In the genomic region with DNA sequence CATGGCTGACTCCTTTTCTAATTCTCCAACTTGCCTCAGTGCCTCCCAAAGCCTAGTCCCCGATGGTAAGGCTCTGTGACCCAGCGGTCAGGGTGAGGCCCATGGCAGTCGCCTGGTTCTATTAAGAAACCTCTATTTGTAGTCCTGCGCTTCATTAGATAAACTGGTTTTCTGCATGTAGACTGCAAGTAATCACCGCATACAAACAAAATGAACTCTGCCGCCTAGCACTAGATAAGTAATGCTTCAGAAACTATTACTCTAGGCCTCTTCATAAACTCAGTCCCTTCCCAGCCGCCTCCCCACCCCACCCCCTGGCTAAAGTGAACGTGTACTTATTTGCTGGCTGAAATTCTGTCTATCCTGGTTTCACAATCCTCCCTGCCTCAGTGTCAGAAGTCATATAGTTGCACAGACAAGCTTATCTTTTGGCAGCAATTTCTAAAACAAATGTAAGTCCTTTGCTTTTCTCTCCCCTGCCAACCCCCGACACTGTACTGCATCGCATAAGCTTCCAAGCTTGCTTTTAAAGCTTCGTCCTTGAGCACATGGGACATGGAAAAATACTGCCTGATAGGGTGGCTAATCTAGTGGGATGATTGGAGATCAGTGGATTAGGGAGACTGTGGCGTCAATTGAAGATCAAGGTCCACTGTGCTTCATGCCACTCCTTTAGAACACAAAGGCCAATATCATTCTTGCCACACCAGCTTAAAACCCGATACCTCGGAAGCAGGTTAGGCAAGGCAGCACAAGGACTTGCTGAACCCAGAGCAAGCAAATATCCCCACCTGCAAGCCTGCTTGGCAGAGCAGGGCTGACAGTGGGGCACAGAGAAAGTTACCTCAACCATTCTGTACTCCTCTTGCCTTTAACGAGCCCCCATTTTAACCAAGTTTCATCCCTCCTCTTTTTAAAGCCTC, we compare ENCODE assay signal across 10 cellular contexts.
DNase-seq lines count a peak whose midpoint lies in the region; ATAC-seq, FAIRE-seq and TF ChIP-seq lines count a peak whose summit lies in the region.
"Had no signal": no experiment of that assay in that cellular context is flagged by ENCODE, and none has a peak within 500 bp of the region (broad histone marks: within the 10 kb centered on the region; RNA-seq: fewer than 3 reads in every experiment).

No MANE protein-coding gene starts in this region.

- H3K4me1 ChIP-seq in K562 (replicated peaks in 1 of 2; ENCODE audit: control insufficient read depth in 2 of 2, insufficient read depth in 2 of 2, low read length in 2 of 2) (peaks cover 27 to 30% of the 10 kb centered on the region in 2 experiments), kidney (ENCODE audit: control insufficient read depth in 1 of 2, insufficient read depth in 1 of 2, low read depth in 1 of 2, low read length in 2 of 2) (peaks cover 7 to 16% of the 10 kb centered on the region in 2 donors)

- H3K27ac ChIP-seq in K562 (ENCODE audit: extremely low read depth, low read depth, low read length) (peak overlapping the region; percentile 50), kidney (ENCODE audit: low read depth in 2 of 2, low read length in 2 of 2) (peak overlapping the region in 1 of 2 donors; percentile 23)

- in situ Hi-C loops in K562 (cut with MboI), result no loop called here

- TF ChIP-seq CTCF in K562 (IDR thresholded peaks at IDR 0.05 in 2 of 3, conservative IDR thresholded peaks at IDR 0.05 in 1 of 3; ENCODE audit: insufficient read depth in 2 of 3, low read depth in 1 of 3, low read length in 3 of 3), result no peak
- no peak for TF ChIP-seq CTCF in kidney (IDR thresholded peaks at IDR 0.05; ENCODE audit: borderline replicate concordance, extremely low read depth, insufficient read depth)
- TF ChIP-seq CTCF in chondrocyte (IDR thresholded peaks at IDR 0.05), result no peak

- peak overlapping the region; percentile 92 for H2AFZ ChIP-seq in K562 (ENCODE audit: low read depth, low read length)

- no peak for TF ChIP-seq POLR2A in K562 (conservative IDR thresholded peaks at IDR 0.05)
- TF ChIP-seq POLR2A in GM18505 (IDR thresholded peaks at IDR 0.05; ENCODE audit: borderline replicate concordance, extremely low read depth, insufficient read depth, insufficient read length), result no peak

- no peak for TF ChIP-seq RAD21 in K562 (CRISPR knock-in tag; conservative IDR thresholded peaks at IDR 0.05 in 1 of 2, IDR thresholded peaks at IDR 0.05 in 1 of 2)

- no peaks in the 10 kb centered on the region for H4K20me1 ChIP-seq in K562 (replicated peaks; ENCODE audit: control insufficient read depth, insufficient read depth, low read length)

- peak overlapping the region; percentile 47 for H3K4me2 ChIP-seq in K562 (ENCODE audit: insufficient read depth, low read length)

- no peaks in the 10 kb centered on the region for H3K79me2 ChIP-seq in K562 (ENCODE audit: control insufficient read depth, insufficient read depth, low read length)

- no peaks in the 10 kb centered on the region for H3K9me1 ChIP-seq in K562 (ENCODE audit: control insufficient read depth, insufficient read depth, low read length)

- CTCF ChIA-PET in K562 (lab: Yijun Ruan, JAX; ENCODE audit: low intra/inter-chr PET ratio), result no interaction called here

- H3K9me3 ChIP-seq in K562 (replicated peaks; ENCODE audit: control insufficient read depth, insufficient read depth, low read depth, low read length) (no peaks in the 10 kb centered on the region), kidney (ENCODE audit: control insufficient read depth in 1 of 2, low read length in 2 of 2) (no peaks in the 10 kb centered on the region)

- no peaks in the 10 kb centered on the region for H3K9me3 Mint-ChIP-seq in stimulated activated memory B cell treated with anti-CD40 and anti-IgM and Interleukin-4, amounts not matched to agents 10 μg/mL and 1 μg/mL and 100 μg/mL, for 72 hours
- peaks cover 4% of the 10 kb centered on the region for H3K9me3 Mint-ChIP-seq in chondrocyte (ENCODE audit: low read depth)

- H3K36me3 ChIP-seq in K562 (ENCODE audit: control insufficient read depth, insufficient read depth, low read length) (no peaks in the 10 kb centered on the region), kidney (ENCODE audit: control insufficient read depth in 1 of 2, insufficient read depth in 2 of 2, low read length in 2 of 2) (no peaks in the 10 kb centered on the region)

- 44% methylated on average over 15 of the region's 15 CpGs for WGBS in K562 (ENCODE audit: insufficient coverage, low coverage, missing lambda C conversion rate)

- no peaks in the 10 kb centered on the region for H3K27me3 Mint-ChIP-seq in stimulated activated memory B cell treated with anti-CD40 and anti-IgM and Interleukin-4, amounts not matched to agents 10 μg/mL and 1 μg/mL and 100 μg/mL, for 72 hours
- no peaks in the 10 kb centered on the region for H3K27me3 Mint-ChIP-seq in chondrocyte (ENCODE audit: low read depth)

- no peaks in the 10 kb centered on the region for H3K27me3 ChIP-seq in K562 (ENCODE audit: control insufficient read depth in 2 of 2, insufficient read depth in 2 of 2, low read length in 2 of 2)

- ATAC-seq in K562, result peak; percentile 26
- ATAC-seq in stimulated activated memory B cell treated with anti-CD40 and anti-IgM and Interleukin-4, amounts not matched to agents 10 μg/mL and 1 μg/mL and 100 μg/mL, for 72 hours, result no peak
- ATAC-seq in GM18505 (IDR thresholded peaks at IDR 0.05; ENCODE audit: unreplicated experiment), result no peak
- ATAC-seq in GM18498 (IDR thresholded peaks at IDR 0.05; ENCODE audit: unreplicated experiment), result no peak

- FAIRE-seq in K562 (lab: Jason Lieb, UNC), result no peak
- FAIRE-seq in kidney (lab: Jason Lieb, UNC), result no peak

- peak overlapping the region; percentile 87 for H3K27ac Mint-ChIP-seq in stimulated activated memory B cell treated with anti-CD40 and anti-IgM and Interleukin-4, amounts not matched to agents 10 μg/mL and 1 μg/mL and 100 μg/mL, for 72 hours
- H3K27ac Mint-ChIP-seq in chondrocyte (ENCODE audit: unreplicated experiment), result no peak overlapping the region

- TF ChIP-seq EP300 in K562 (IDR thresholded peaks at IDR 0.05; ENCODE audit: low read length), result no peak

- peak; percentile 19 for DNase-seq in HT-29 (ENCODE audit: low spot score)
- DNase-seq in K562 (ENCODE audit: extremely low read depth in 1 of 4, low spot score in 3 of 4), result peak in 2 of 4 experiments; percentile 45 to 54
- DNase-seq in kidney, result peak; percentile 83
- no peak for DNase-seq in chondrocyte (ENCODE audit: low spot score)
- no peak for DNase-seq in amniotic stem cell (lab: John Stamatoyannopoulos, UW)
- DNase-seq: head of caudate nucleus, SHP77 had no signal

- no TSS peak for BruUV-seq in K562 (replicated peaks; lab: Mats Ljungman, UMichigan)

- peaks cover 73% of the 10 kb centered on the region for H3K4me1 Mint-ChIP-seq in stimulated activated memory B cell treated with anti-CD40 and anti-IgM and Interleukin-4, amounts not matched to agents 10 μg/mL and 1 μg/mL and 100 μg/mL, for 72 hours
- H3K4me1 Mint-ChIP-seq in chondrocyte (ENCODE audit: low read depth), result peaks cover 11% of the 10 kb centered on the region

- H3K4me3 Mint-ChIP-seq in stimulated activated memory B cell treated with anti-CD40 and anti-IgM and Interleukin-4, amounts not matched to agents 10 μg/mL and 1 μg/mL and 100 μg/mL, for 72 hours, result peak overlapping the region; percentile 65
- H3K4me3 Mint-ChIP-seq in chondrocyte (ENCODE audit: unreplicated experiment), result no peak overlapping the region

- no peaks in the 10 kb centered on the region for H3K36me3 Mint-ChIP-seq in stimulated activated memory B cell treated with anti-CD40 and anti-IgM and Interleukin-4, amounts not matched to agents 10 μg/mL and 1 μg/mL and 100 μg/mL, for 72 hours
- H3K36me3 Mint-ChIP-seq in chondrocyte (ENCODE audit: low read depth), result no peaks in the 10 kb centered on the region

- POLR2A ChIA-PET in K562 (lab: Yijun Ruan, JAX), result interaction anchor here (0.6 to 1.8 kb wide), 3 partner anchors 9 to 20 kb away, joined by 3 to 11 read pairs (median 3); no protein-coding TSS in a partner anchor

- H3K9ac ChIP-seq in K562 (ENCODE audit: insufficient read depth in 1 of 2, low read depth in 2 of 2, low read length in 2 of 2) (peak overlapping the region in 1 of 2 experiments; percentile 39; a peak in 3 of 4 replicates), kidney (ENCODE audit: low read length in 2 of 2) (no peak overlapping the region)

- intact Hi-C loops in K562 (cut with micrococcal nuclease), result loop anchor here (5.0 kb wide), 1 partner anchor 81 kb away; no protein-coding TSS in a partner anchor
- intact Hi-C loops in kidney (cut with DNase I), result no loop called here

- H3K4me3 ChIP-seq in K562 (no peak overlapping the region), kidney (ENCODE audit: low read length in 2 of 2) (no peak overlapping the region)

TF ChIP-seq in K562, 482 proteins besides CTCF, POLR2A, EP300 and RAD21 (continues in another document):
- TF ChIP-seq SMARCA4 (IDR thresholded peaks at IDR 0.05) (no peak), COPS2 (conservative IDR thresholded peaks at IDR 0.05) (no peak), GTF2B (IDR thresholded peaks at IDR 0.05; ENCODE audit: extremely low read depth, insufficient read length) (no peak), POLR2AphosphoS2 (IDR thresholded peaks at IDR 0.05; ENCODE audit: low read length) (no peak)
- TF ChIP-seq, protein P1, sequence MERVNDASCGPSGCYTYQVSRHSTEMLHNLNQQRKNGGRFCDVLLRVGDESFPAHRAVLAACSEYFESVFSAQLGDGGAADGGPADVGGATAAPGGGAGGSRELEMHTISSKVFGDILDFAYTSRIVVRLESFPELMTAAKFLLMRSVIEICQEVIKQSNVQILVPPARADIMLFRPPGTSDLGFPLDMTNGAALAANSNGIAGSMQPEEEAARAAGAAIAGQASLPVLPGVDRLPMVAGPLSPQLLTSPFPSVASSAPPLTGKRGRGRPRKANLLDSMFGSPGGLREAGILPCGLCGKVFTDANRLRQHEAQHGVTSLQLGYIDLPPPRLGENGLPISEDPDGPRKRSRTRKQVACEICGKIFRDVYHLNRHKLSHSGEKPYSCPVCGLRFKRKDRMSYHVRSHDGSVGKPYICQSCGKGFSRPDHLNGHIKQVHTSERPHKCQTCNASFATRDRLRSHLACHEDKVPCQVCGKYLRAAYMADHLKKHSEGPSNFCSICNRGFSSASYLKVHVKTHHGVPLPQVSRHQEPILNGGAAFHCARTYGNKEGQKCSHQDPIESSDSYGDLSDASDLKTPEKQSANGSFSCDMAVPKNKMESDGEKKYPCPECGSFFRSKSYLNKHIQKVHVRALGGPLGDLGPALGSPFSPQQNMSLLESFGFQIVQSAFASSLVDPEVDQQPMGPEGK (CRISPR knock-in tag; IDR thresholded peaks at IDR 0.05; ENCODE audit: borderline replicate concordance), result no peak

Comparison
In these comparisons a context has a peak if more than half of its experiments do, and no peak if none do; other contexts are left out.
1. DNase-seq: peak in HT-29 (single experiment) and kidney (single experiment); none in chondrocyte (single experiment) and amniotic stem cell (single experiment).